ENCODE assay signal across 12 cellular contexts in the genomic region with DNA sequence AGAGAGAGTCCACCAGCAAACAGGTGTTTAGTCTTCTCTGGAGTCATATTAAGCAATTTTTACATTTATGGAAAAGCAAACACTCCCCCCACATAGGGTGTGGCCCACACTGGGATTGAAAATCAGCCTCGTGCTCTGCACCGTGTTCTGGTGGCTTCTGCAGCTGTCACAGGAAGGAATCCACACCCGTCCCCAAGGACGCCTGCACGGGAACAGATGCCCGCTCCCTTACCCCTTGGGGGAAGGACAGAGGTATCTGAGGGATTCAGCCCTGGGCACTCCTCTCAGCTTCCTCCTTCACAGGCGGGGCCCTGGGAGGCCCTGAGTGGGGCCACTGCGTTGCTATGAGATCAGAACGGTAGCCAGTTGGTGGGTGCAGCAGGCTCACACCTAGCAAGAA. TPM values are rescaled to one million over a fixed set of nuclear protein-coding genes. Genes with fewer than 3 reads are reported as not detected.
A peak's percentile ranks its signal among the peaks of the same experiment; 100 is the strongest.
DNase-seq lines count a peak whose midpoint lies in the region; ATAC-seq, FAIRE-seq and TF ChIP-seq lines count a peak whose summit lies in the region.
"Had no signal": no experiment of that assay in that cellular context is flagged by ENCODE, and none has a peak within 500 bp of the region (broad histone marks: within the 10 kb centered on the region; RNA-seq: fewer than 3 reads in every experiment).

No MANE protein-coding gene starts in this region.

- ATAC-seq in GM12878 = no peak
- no peak for ATAC-seq in HG02981 (IDR thresholded peaks at IDR 0.05; ENCODE audit: unreplicated experiment)

- CTCF ChIA-PET in GM12878 (lab: Yijun Ruan, JAX) = interaction anchor here (0.7 to 3.3 kb wide), 4 partner anchors 10 to 97 kb away, joined by 3 to 15 read pairs (median 4); no protein-coding TSS in a partner anchor

- TF ChIP-seq CTCF in GM12878 (IDR thresholded peaks at IDR 0.05 in 2 of 3, conservative IDR thresholded peaks at IDR 0.05 in 1 of 3; ENCODE audit: control insufficient read depth in 2 of 3, extremely low read depth in 1 of 3, insufficient read depth in 1 of 3, low read depth in 3 of 3, low read length in 3 of 3) (no peak), lower leg skin (IDR thresholded peaks at IDR 0.05) (no peak), transverse colon (IDR thresholded peaks at IDR 0.05) (no peak)

- FAIRE-seq in GM12878 (lab: Jason Lieb, UNC) = no peak

- no peaks in the 10 kb centered on the region for H3K79me2 ChIP-seq in GM12878 (ENCODE audit: control insufficient read depth, insufficient read depth, low read length)

- peak overlapping the region; percentile 41 for H2AFZ ChIP-seq in GM12878 (ENCODE audit: control insufficient read depth, low read depth, low read length)
- H2AFZ ChIP-seq: neural progenitor cell had no signal

- H3K27me3 ChIP-seq in GM12878 (replicated peaks in 1 of 2; ENCODE audit: control insufficient read depth in 2 of 2, insufficient read depth in 2 of 2, low read length in 1 of 2) (no peaks in the 10 kb centered on the region), transverse colon (no peaks in the 10 kb centered on the region)
- H3K27me3 ChIP-seq: neural progenitor cell had no signal

- no peak overlapping the region for H3K27ac Mint-ChIP-seq in T-helper 2 cell treated with Interferon-gamma antibody and Interleukin-4, amounts not matched to agents 5 μg/mL and 100 μg/mL, for 36 hours

- TF ChIP-seq POLR2A in GM12878 (IDR thresholded peaks at IDR 0.05; ENCODE audit: low read depth, low read length) (no peak), lower leg skin (IDR thresholded peaks at IDR 0.05) (no peak), transverse colon (IDR thresholded peaks at IDR 0.05) (no peak)

- no peaks in the 10 kb centered on the region for H4K20me1 ChIP-seq in GM12878 (ENCODE audit: control insufficient read depth, insufficient read depth)

- H3K27me3 Mint-ChIP-seq in T-helper 2 cell treated with Interferon-gamma antibody and Interleukin-4, amounts not matched to agents 5 μg/mL and 100 μg/mL, for 36 hours (ENCODE audit: low read depth) = no peaks in the 10 kb centered on the region

- H3K36me3 Mint-ChIP-seq in T-helper 2 cell treated with Interferon-gamma antibody and Interleukin-4, amounts not matched to agents 5 μg/mL and 100 μg/mL, for 36 hours (ENCODE audit: low read depth) = no peaks in the 10 kb centered on the region
- H3K36me3 Mint-ChIP-seq: neural progenitor cell had no signal

- 26% methylated on average over 9 of the region's 9 CpGs for WGBS in GM12878 (ENCODE audit: insufficient coverage, insufficient replicate concordance, low lambda C conversion rate, missing lambda C conversion rate)
- WGBS in lower leg skin, 2 donors = 42 to 68% methylated on average over 9 of the region's 9 CpGs
- 7 to 43% methylated on average over 3 to 9 of the region's 9 CpGs for WGBS in transverse colon (ENCODE audit: low coverage in 1 of 2), 2 donors

- BruUV-seq in GM12878 (replicated peaks; lab: Mats Ljungman, UMichigan) = no TSS peak

- H3K4me3 ChIP-seq in GM12878 = no peak overlapping the region
- no peak overlapping the region for H3K4me3 ChIP-seq in lower leg skin (ENCODE audit: low read depth, poor library complexity, severe bottlenecking)
- no peak overlapping the region for H3K4me3 ChIP-seq in transverse colon
- H3K4me3 ChIP-seq: neural progenitor cell had no signal

- peak overlapping the region; percentile 53 for H3K4me2 ChIP-seq in GM12878 (ENCODE audit: control insufficient read depth, insufficient read depth)
- H3K4me2 ChIP-seq: neural progenitor cell had no signal

- peaks cover 65% of the 10 kb centered on the region for H3K4me1 Mint-ChIP-seq in T-helper 2 cell treated with Interferon-gamma antibody and Interleukin-4, amounts not matched to agents 5 μg/mL and 100 μg/mL, for 36 hours (ENCODE audit: low read depth)

- POLR2A ChIA-PET in GM12878 (lab: Charles Lee) = interaction anchor here (1.0 to 1.2 kb wide), 2 partner anchors 14 to 88 kb away, joined by 3 to 4 read pairs; no protein-coding TSS in a partner anchor

- peak overlapping the region; percentile 93 for H3K27ac ChIP-seq in GM12878 (ENCODE audit: control insufficient read depth, insufficient read depth)
- H3K27ac ChIP-seq in transverse colon = peak overlapping the region; percentile 37 to 66 (median 65)
- H3K27ac ChIP-seq: epithelial cell of prostate, neural progenitor cell had no signal

- no peaks in the 10 kb centered on the region for H3K36me3 ChIP-seq in GM12878 (ENCODE audit: control insufficient read depth in 2 of 2, insufficient read depth in 2 of 2, low read length in 1 of 2)
- no peaks in the 10 kb centered on the region for H3K36me3 ChIP-seq in transverse colon
- H3K36me3 ChIP-seq: neural progenitor cell had no signal

- in situ Hi-C loops in GM12878 (cut with MboI) (no loop called here), transverse colon (cut with MboI; ENCODE audit: low pct_ligation_motif_present in 1 of 4, low pct_unique_long_range_greater_than_20kb in 1 of 4, low sequenced_read_pairs in 3 of 4) (no loop called here)

- peaks cover 56% of the 10 kb centered on the region for H3K4me1 ChIP-seq in GM12878 (ENCODE audit: control insufficient read depth, insufficient read depth, low read length)
- peaks cover 8 to 52% (median 32%) of the 10 kb centered on the region in 4 donors for H3K4me1 ChIP-seq in transverse colon
- H3K4me1 ChIP-seq: neural progenitor cell had no signal

- peak overlapping the region; percentile 6 for H3K4me3 Mint-ChIP-seq in T-helper 2 cell treated with Interferon-gamma antibody and Interleukin-4, amounts not matched to agents 5 μg/mL and 100 μg/mL, for 36 hours
- H3K4me3 Mint-ChIP-seq: neural progenitor cell had no signal

- TF ChIP-seq EP300 in GM12878 (IDR thresholded peaks at IDR 0.05; ENCODE audit: borderline replicate concordance in 1 of 2, control insufficient read depth in 1 of 2, low read depth in 2 of 2, low read length in 2 of 2) (no peak), transverse colon (IDR thresholded peaks at IDR 0.05; ENCODE audit: low read depth) (no peak)

- no peak for DNase-seq in T-helper 2 cell treated with Interferon-gamma antibody and Interleukin-4, amounts not matched to agents 5 μg/mL and 100 μg/mL, for 36 hours (ENCODE audit: low spot score)
- DNase-seq in T-helper 2 cell (no peak), GM12878 (ENCODE audit: low read depth, low spot score) (no peak), lower leg skin (ENCODE audit: low spot score in 2 of 2) (peak; percentile 51 to 89), transverse colon (peak; percentile 55), NCI-H187 (lab: John Stamatoyannopoulos, UW) (no peak), activated gamma-delta T cell (lab: John Stamatoyannopoulos, UW) (no peak)
- DNase-seq: activated T-cell treated with anti-CD3 and anti-CD28 coated beads for 4 hours, NCI-H1048 had no signal

- RAD21 ChIA-PET in GM12878 (lab: Charles Lee; ENCODE audit: unreplicated experiment) = interaction anchor here (0.7 to 4.4 kb wide), 3 partner anchors 10 to 90 kb away, joined by 3 to 24 read pairs (median 3); no protein-coding TSS in a partner anchor

- H3K9me3 ChIP-seq in GM12878 (replicated peaks; ENCODE audit: control insufficient read depth, insufficient read depth, low read length) = no peaks in the 10 kb centered on the region; the same call in 2 of the 3 replicates
- no peaks in the 10 kb centered on the region for H3K9me3 ChIP-seq in transverse colon

- intact Hi-C loops in GM12878 (cut with micrococcal nuclease; ENCODE audit: unreplicated experiment) (loop anchor here (10.0 kb wide), 1 partner anchor 285 kb away; a partner anchor contains a TSS), lower leg skin (cut with DNase I; ENCODE audit: low total_unique reads) (no loop called here), transverse colon (cut with DNase I; ENCODE audit: low total_unique reads) (no loop called here)

- no peaks in the 10 kb centered on the region for H3K9me3 Mint-ChIP-seq in T-helper 2 cell treated with Interferon-gamma antibody and Interleukin-4, amounts not matched to agents 5 μg/mL and 100 μg/mL, for 36 hours

- SMC1A ChIA-PET in GM12878 (lab: Charles Lee; ENCODE audit: uncharacterized antibody, unreplicated experiment) = interaction anchor here (0.5 to 5.0 kb wide), 10 partner anchors 8 to 189 kb away, joined by 3 to 51 read pairs (median 8); no protein-coding TSS in a partner anchor

- H3K9ac ChIP-seq in GM12878 (ENCODE audit: control insufficient read depth, insufficient read depth, low read length) = no peak overlapping the region
- H3K9ac ChIP-seq: neural progenitor cell had no signal

- no peak for TF ChIP-seq RAD21 in GM12878 (IDR thresholded peaks at IDR 0.05; ENCODE audit: insufficient read depth, low read depth, low read length)

TF ChIP-seq in GM12878, 131 proteins besides CTCF, POLR2A, EP300 and RAD21 (continues in another document):
- no peak for TF ChIP-seq ASH2L (IDR thresholded peaks at IDR 0.05; ENCODE audit: borderline replicate concordance, low read depth)
- TF ChIP-seq MYB (IDR thresholded peaks at IDR 0.05; ENCODE audit: borderline replicate concordance, low read depth, low read length) = no peak
- no peak for TF ChIP-seq SRF (IDR thresholded peaks at IDR 0.05; ENCODE audit: low read depth in 2 of 2, low read length in 2 of 2)
- no peak for TF ChIP-seq ZZZ3 (IDR thresholded peaks at IDR 0.05; ENCODE audit: control insufficient read depth, insufficient read length, low read depth)
- no peak for TF ChIP-seq CBX5 (IDR thresholded peaks at IDR 0.05; ENCODE audit: low read depth)

RNA-seq across cellular contexts. Expression of a gene that starts 27.8 kb away (rescaled TPM):
- 2.2 and 2.5 TPM in 2 replicates for total RNA-seq in GM12878 (2013; cell fraction: nucleolus; rRNA removed)
- total RNA-seq in GM12878 (2014; rRNA removed) = 0.11 and 0.23 TPM in 2 replicates
- 0.28 and 0.31 TPM in 2 replicates for total RNA-seq in GM12878 (2014; rRNA removed; fragmentation: Illumina TruSeq; extraction: Trizol)
- 0.18 TPM in 1 of 2 replicates, not detected in the other for total RNA-seq in GM12878 (2021)
- polyA plus RNA-seq in GM12878 (2011; ENCODE audit: low read depth) = not detected
- polyA plus RNA-seq in GM12878 (2011; rRNA removed) = 0.07 and 0.10 TPM in 2 replicates
- 0.18 and 0.21 TPM in 2 replicates for polyA plus RNA-seq in GM12878 (2011; cell fraction: cytosol; rRNA removed)
- polyA plus RNA-seq in GM12878 (2011; cell fraction: nucleus; rRNA removed) = 0.15 and 0.34 TPM in 2 replicates
- 0.15 and 0.24 TPM in 2 replicates for polyA plus RNA-seq in GM12878 (2012)
- polyA plus RNA-seq in GM12878 (2014; fragmentation: Illumina TruSeq; extraction: Trizol) = 0.16 TPM in 1 of 2 replicates, not detected in the other
- under 1 TPM; 0.06 to 0.09 TPM for polyA plus RNA-seq in GM12878 (2014; fragmentation: Nextera tagmentation; extraction: Ambion mirVana)
- polyA plus RNA-seq in GM12878 (2014; rRNA removed) = 0.14 and 0.18 TPM in 2 replicates
- polyA plus RNA-seq in GM12878 (2016; fragmentation: Nextera tagmentation; extraction: Ambion mirVana) = under 1 TPM in 1 of 2 experiments, not detected in 1; 0.07 TPM
- polyA minus RNA-seq in GM12878 (2011; rRNA and poly(A)+ RNA removed) = 0.21 TPM in 1 of 2 replicates, not detected in the other
- polyA minus RNA-seq in GM12878 (2011; cell fraction: cytosol; rRNA and poly(A)+ RNA removed) = not detected in 2 replicates
- polyA minus RNA-seq in GM12878 (2011; cell fraction: nucleus; rRNA and poly(A)+ RNA removed) = 0.60 TPM in 1 of 2 replicates, not detected in the other
- total RNA-seq in lower leg skin = under 1 TPM in 2 of 4 donors, not detected in 2; 0.13 to 0.71 TPM
- 1 to 10 TPM in 2 of 4 donors, under 1 TPM in 1, not detected in 1; 0.48 to 8.2 (median 2.6) TPM for total RNA-seq in transverse colon

Comparison
In these comparisons a context has a peak if more than half of its experiments do, and no peak if none do; other contexts are left out.
1. DNase-seq: peak in lower leg skin (2 of 2) and transverse colon (single experiment); none in T-helper 2 cell treated with Interferon-gamma antibody and Interleukin-4, amounts not matched to agents 5 μg/mL and 100 μg/mL, for 36 hours (single experiment), T-helper 2 cell (0 of 5), GM12878 (single experiment), NCI-H187 (0 of 2) and activated gamma-delta T cell (single experiment).